11 cellular contexts compared by ENCODE assay signal in genomic region chr2:60335533-60336237, GRCh38.
DNase-seq lines count a peak whose midpoint lies in the region; ATAC-seq and TF ChIP-seq lines count a peak whose summit lies in the region.
"Had no signal": no experiment of that assay in that cellular context is flagged by ENCODE, and none has a peak within 500 bp of the region (broad histone marks: within the 10 kb centered on the region; RNA-seq: fewer than 3 reads in every experiment).

No MANE protein-coding gene starts in this region.

- DNase-seq in HL-60 (ENCODE audit: low read depth in 1 of 2, low spot score in 1 of 2) (peak in 1 of 2 experiments; percentile 68), NOMO-1 (lab: John Stamatoyannopoulos, UW; ENCODE audit: unreplicated experiment in 2 of 2) (peak; percentile 16 to 32), epidermal melanocyte (ENCODE audit: insufficient read length, low spot score) (peak; percentile 18), putamen (ENCODE audit: low spot score) (peak; percentile 28), left lobe of liver (ENCODE audit: low spot score) (no peak), cerebellum (ENCODE audit: low spot score) (no peak), DMS79 treated with DMSO at 0.1 percent for 48 hours (lab: John Stamatoyannopoulos, UW) (no peak)
- DNase-seq: activated CD4-positive, alpha-beta T cell treated with anti-CD3 and anti-CD28 coated beads for 48 hours; HFFc6; NCI-H510A had no signal

- TF ChIP-seq CTCF in HL-60 (IDR thresholded peaks at IDR 0.05; ENCODE audit: insufficient read depth, low read length), result no peak

- H3K27me3 ChIP-seq in HL-60 (ENCODE audit: insufficient read depth, poor library complexity, severe bottlenecking), result no peaks in the 10 kb centered on the region

- peak overlapping the region; percentile 74 for H3K27ac ChIP-seq in HL-60 (replicated peaks)
- H3K27ac ChIP-seq: KMS-11 had no signal

- H3K4me3 ChIP-seq in HL-60 (replicated peaks; ENCODE audit: insufficient read depth, low read length), result no peak overlapping the region

- ATAC-seq in left lobe of liver, result no peak

Comparison
In these comparisons a context has a peak if more than half of its experiments do, and no peak if none do; other contexts are left out.
1. DNase-seq: peak in NOMO-1 (2 of 2), epidermal melanocyte (single experiment) and putamen (single experiment); none in left lobe of liver (single experiment), cerebellum (single experiment) and DMS79 treated with DMSO at 0.1 percent for 48 hours (single experiment).